ENCODE assay signal across 17 cellular contexts in the genomic region with DNA sequence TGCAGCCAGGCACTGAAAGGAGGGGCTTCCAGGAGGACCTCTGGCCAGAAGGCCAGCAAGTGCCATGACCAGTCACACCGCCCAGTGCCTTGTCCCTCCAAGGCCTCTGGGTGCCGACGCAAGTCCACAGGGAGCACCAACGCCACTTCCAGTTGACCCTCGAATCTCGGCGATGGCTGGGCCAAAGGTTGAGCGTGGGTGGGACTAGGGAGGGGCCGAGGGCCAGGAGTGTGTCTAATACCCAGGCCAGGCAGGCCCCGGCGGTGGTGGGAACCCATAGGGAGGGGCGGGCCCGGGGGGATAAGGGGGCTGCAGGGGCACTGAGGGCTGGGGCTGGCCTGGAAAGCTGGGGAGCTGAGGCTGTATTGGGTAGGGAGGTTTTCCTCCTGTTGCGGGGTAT. TPM values are rescaled to one million over a fixed set of nuclear protein-coding genes. Genes with fewer than 3 reads are reported as not detected.
DNase-seq lines count a peak whose midpoint lies in the region; TF ChIP-seq lines count a peak whose summit lies in the region.
"Had no signal": no experiment of that assay in that cellular context is flagged by ENCODE, and none has a peak within 500 bp of the region (broad histone marks: within the 10 kb centered on the region; RNA-seq: fewer than 3 reads in every experiment).

No MANE protein-coding gene starts in this region.

- TF ChIP-seq POLR2A in uterus (IDR thresholded peaks at IDR 0.05) (no peak), breast epithelium (IDR thresholded peaks at IDR 0.05) (no peak)

- H3K4me2 ChIP-seq in BLaER1 = peak overlapping the region; percentile 80; the same call in 1 of the 2 replicates

- CTCF ChIA-PET in activated CD4-positive, alpha-beta T cell treated with anti-CD3 and anti-CD28 coated beads, Interleukin-2, amount 10 ng/mL, durations not matched to agents 7 days and 5 days (lab: Charles Lee) = interaction anchor here (1.5 to 3.3 kb wide), 2 partner anchors 14 to 92 kb away, joined by 4 to 25 read pairs; no protein-coding TSS in a partner anchor

- H3K27ac Mint-ChIP-seq in nephron = peak overlapping the region in 2 of 3 experiments; percentile 39 to 54
- no peak overlapping the region for H3K27ac Mint-ChIP-seq in activated CD4-positive, alpha-beta T cell treated with anti-CD3 and anti-CD28 coated beads, Interleukin-2, amount 10 ng/mL, durations not matched to agents 7 days and 5 days
- H3K27ac Mint-ChIP-seq: CD8-positive, alpha-beta T cell had no signal

- H3K9me3 ChIP-seq in BLaER1 (no peaks in the 10 kb centered on the region), uterus (no peaks in the 10 kb centered on the region), breast epithelium (no peaks in the 10 kb centered on the region)
- H3K9me3 ChIP-seq: HAP-1 had no signal

- no peaks in the 10 kb centered on the region for H3K27me3 Mint-ChIP-seq in nephron (ENCODE audit: low read depth)
- H3K27me3 Mint-ChIP-seq in activated CD4-positive, alpha-beta T cell treated with anti-CD3 and anti-CD28 coated beads, Interleukin-2, amount 10 ng/mL, durations not matched to agents 7 days and 5 days = no peaks in the 10 kb centered on the region
- H3K27me3 Mint-ChIP-seq: IgD-negative memory B cell had no signal

- peaks cover 45% of the 10 kb centered on the region for H4K20me1 ChIP-seq in BLaER1

- intact Hi-C loops in uterus (cut with DNase I; ENCODE audit: low total_unique reads) = no loop called here
- intact Hi-C loops in breast epithelium (cut with DNase I; ENCODE audit: low total_unique reads) = loop anchor here (10.0 kb wide), 1 partner anchor 167 kb away; no protein-coding TSS in a partner anchor

- H3K4me1 ChIP-seq in BLaER1 = peaks cover 62% of the 10 kb centered on the region
- peaks cover 0 to 6% of the 10 kb centered on the region in 2 donors for H3K4me1 ChIP-seq in uterus
- peaks cover 0 to 4% of the 10 kb centered on the region in 2 donors for H3K4me1 ChIP-seq in breast epithelium

- no peak overlapping the region for H3K27ac ChIP-seq in BLaER1
- H3K27ac ChIP-seq in VCaP = peak overlapping the region; percentile 84
- H3K27ac ChIP-seq in uterus = peak overlapping the region; percentile 85 to 90
- H3K27ac ChIP-seq in breast epithelium = no peak overlapping the region

- POLR2A ChIA-PET in activated CD4-positive, alpha-beta T cell treated with anti-CD3 and anti-CD28 coated beads, Interleukin-2, amount 10 ng/mL, durations not matched to agents 7 days and 5 days (lab: Charles Lee) = no interaction called here

- peaks cover 19% of the 10 kb centered on the region for H3K4me1 Mint-ChIP-seq in nephron
- H3K4me1 Mint-ChIP-seq in activated CD4-positive, alpha-beta T cell treated with anti-CD3 and anti-CD28 coated beads, Interleukin-2, amount 10 ng/mL, durations not matched to agents 7 days and 5 days = peaks cover 27% of the 10 kb centered on the region

- H3K4me3 Mint-ChIP-seq in nephron = no peak overlapping the region
- H3K4me3 Mint-ChIP-seq in activated CD4-positive, alpha-beta T cell treated with anti-CD3 and anti-CD28 coated beads, Interleukin-2, amount 10 ng/mL, durations not matched to agents 7 days and 5 days = no peak overlapping the region
- H3K4me3 Mint-ChIP-seq: CD8-positive, alpha-beta T cell; IgD-negative memory B cell had no signal

- H3K4me3 ChIP-seq in BLaER1 = no peak overlapping the region
- no peak overlapping the region for H3K4me3 ChIP-seq in uterus
- H3K4me3 ChIP-seq in breast epithelium = no peak overlapping the region
- H3K4me3 ChIP-seq: HAP-1 had no signal

- H3K27me3 ChIP-seq in BLaER1 = 0 out of 2 replicates have a peak, but pooled peaks cover 3% of the 10 kb centered on the region
- H3K27me3 ChIP-seq in uterus = no peaks in the 10 kb centered on the region
- H3K27me3 ChIP-seq in breast epithelium = no peaks in the 10 kb centered on the region

- no peak for TF ChIP-seq CTCF in VCaP (conservative IDR thresholded peaks at IDR 0.05)
- no peak for TF ChIP-seq CTCF in nephron (IDR thresholded peaks at IDR 0.05; ENCODE audit: unreplicated experiment in 3 of 3)
- TF ChIP-seq CTCF in uterus (IDR thresholded peaks at IDR 0.05) = no peak
- no peak for TF ChIP-seq CTCF in breast epithelium (IDR thresholded peaks at IDR 0.05)

- H3K36me3 ChIP-seq in BLaER1 (peaks cover 5% of the 10 kb centered on the region; the same call in 1 of the 2 replicates), uterus (no peaks in the 10 kb centered on the region), breast epithelium (no peaks in the 10 kb centered on the region)
- H3K36me3 ChIP-seq: HAP-1 had no signal

- no peaks in the 10 kb centered on the region for H3K9me3 Mint-ChIP-seq in nephron
- no peaks in the 10 kb centered on the region for H3K9me3 Mint-ChIP-seq in activated CD4-positive, alpha-beta T cell treated with anti-CD3 and anti-CD28 coated beads, Interleukin-2, amount 10 ng/mL, durations not matched to agents 7 days and 5 days
- H3K9me3 Mint-ChIP-seq: CD8-positive, alpha-beta T cell; IgD-negative memory B cell had no signal

- H3K36me3 Mint-ChIP-seq in nephron (ENCODE audit: low read depth) = peaks cover 7% of the 10 kb centered on the region
- peaks cover 15% of the 10 kb centered on the region for H3K36me3 Mint-ChIP-seq in activated CD4-positive, alpha-beta T cell treated with anti-CD3 and anti-CD28 coated beads, Interleukin-2, amount 10 ng/mL, durations not matched to agents 7 days and 5 days (ENCODE audit: low read depth)

- H3K9ac ChIP-seq in BLaER1 = no peak overlapping the region

- DNase-seq in uterus (no peak), breast epithelium (ENCODE audit: low spot score in 2 of 2) (no peak)
- no peak for DNase-seq in stimulated activated CD4-positive, alpha-beta T cell treated with anti-CD3 and anti-CD28 coated beads, Interleukin-4, amount 100 ng/mL, for 24 hours
- no peak for DNase-seq in activated CD4-positive, alpha-beta T cell treated with anti-CD3 and anti-CD28 coated beads, Interleukin-2, amount 10 ng/mL, durations not matched to agents 7 days and 5 days
- DNase-seq: ACHN; CD8-positive, alpha-beta T cell; COR-L47; GF-D8; KG1 had no signal

RNA-seq across cellular contexts. Expression of a gene that starts 29.3 kb away (rescaled TPM):
- under 1 TPM in 3 of 4 donors, not detected in 1; under 0.01 to 0.14 (median 0.12) TPM for total RNA-seq in uterus
- 100 to 1,000 TPM; 379 to 405 TPM for total RNA-seq in activated CD4-positive, alpha-beta T cell treated with anti-CD3 and anti-CD28 coated beads, Interleukin-2, amount 10 ng/mL, durations not matched to agents 7 days and 5 days
- 1 to 10 TPM in 1 of 3 donors, under 1 TPM in 2; 0.80 to 1.3 (median 0.88) TPM for total RNA-seq in breast epithelium
- total RNA-seq: A172, H1, HT-29 had no signal

RNA-seq across cellular contexts. Expression of a gene that starts 29.6 kb away (rescaled TPM):
- 10 to 100 TPM in 2 of 4 donors, 1 to 10 TPM in 1, under 1 TPM in 1; 0.26 to 26.3 (median 13.3) TPM for total RNA-seq in uterus
- 1 to 10 TPM; 5.5 to 5.8 TPM for total RNA-seq in activated CD4-positive, alpha-beta T cell treated with anti-CD3 and anti-CD28 coated beads, Interleukin-2, amount 10 ng/mL, durations not matched to agents 7 days and 5 days
- 10 to 100 TPM in 2 of 3 donors, 1 to 10 TPM in 1; 9.3 to 20.3 (median 17.1) TPM for total RNA-seq in breast epithelium

Comparison
In these comparisons a context has a peak if more than half of its experiments do, and no peak if none do; other contexts are left out.
1. H3K27ac ChIP-seq: peak in VCaP (single experiment) and uterus (2 of 2); none in BLaER1 (single experiment) and breast epithelium (0 of 2).
2. RNA of a gene that starts 29.3 kb away (total RNA-seq): 379 to 405 TPM in activated CD4-positive, alpha-beta T cell treated with anti-CD3 and anti-CD28 coated beads, Interleukin-2, amount 10 ng/mL, durations not matched to agents 7 days and 5 days; 0.80 to 1.3 TPM in breast epithelium and under 0.01 to 0.14 TPM in uterus; every median in the first group is over 100 times any median in the second.